In genomic region chr10:92142949-92143348, GRCh38 we compare ENCODE assay signal across 14 cellular contexts.
DNase-seq lines count a peak whose midpoint lies in the region; ATAC-seq and TF ChIP-seq lines count a peak whose summit lies in the region.
"Had no signal": no experiment of that assay in that cellular context is flagged by ENCODE, and none has a peak within 500 bp of the region (broad histone marks: within the 10 kb centered on the region; RNA-seq: fewer than 3 reads in every experiment).

No MANE protein-coding gene starts in this region.

- H3K27me3 Mint-ChIP-seq in CD14-positive monocyte (ENCODE audit: low read depth in 3 of 3), result no peaks in the 10 kb centered on the region

- no peaks in the 10 kb centered on the region for H3K36me3 ChIP-seq in upper lobe of right lung

- no peaks in the 10 kb centered on the region for H3K9me3 ChIP-seq in upper lobe of right lung

- H3K9me3 Mint-ChIP-seq in CD14-positive monocyte, result peaks cover 0 to 5% (median 0%) of the 10 kb centered on the region in 7 donors

- H3K27ac Mint-ChIP-seq in CD14-positive monocyte, result peak overlapping the region; percentile 82 to 95 (median 91)

- H3K36me3 Mint-ChIP-seq in CD14-positive monocyte, result peaks cover 11 to 21% of the 10 kb centered on the region in 2 donors

- H3K4me3 Mint-ChIP-seq in CD14-positive monocyte, result peak overlapping the region; percentile 53 to 65

- no peak overlapping the region for H3K27ac ChIP-seq in upper lobe of right lung

- intact Hi-C loops in CD14-positive monocyte (cut with micrococcal nuclease), result no loop called here
- intact Hi-C loops in upper lobe of right lung (cut with DNase I), result no loop called here

- H3K4me1 Mint-ChIP-seq in CD14-positive monocyte, result peaks cover 46% of the 10 kb centered on the region

- no peaks in the 10 kb centered on the region for H3K27me3 ChIP-seq in upper lobe of right lung

- ATAC-seq in GM19395 (IDR thresholded peaks at IDR 0.05; ENCODE audit: unreplicated experiment) (peak; percentile 79), HG02938 (IDR thresholded peaks at IDR 0.05; ENCODE audit: unreplicated experiment) (peak; percentile 68), upper lobe of right lung (no peak)
- ATAC-seq: K562 had no signal

- H3K4me3 ChIP-seq in upper lobe of right lung, result no peak overlapping the region
- H3K4me3 ChIP-seq: K562 had no signal

- H3K4me1 ChIP-seq in upper lobe of right lung, result no peaks in the 10 kb centered on the region

- DNase-seq in CD14-positive monocyte (ENCODE audit: low spot score), result no peak
- peak; percentile 75 for DNase-seq in NOMO-1 treated with DMSO at 0.1 percent for 48 hours (lab: John Stamatoyannopoulos, UW; ENCODE audit: unreplicated experiment)
- DNase-seq in upper lobe of right lung, result no peak
- no peak for DNase-seq in kidney tubule cell (ENCODE audit: low spot score)
- DNase-seq in epidermal melanocyte (ENCODE audit: insufficient read length, low spot score), result no peak
- DNase-seq in activated CD4-positive, CD25-positive, alpha-beta regulatory T cell (lab: John Stamatoyannopoulos, UW), result no peak
- DNase-seq: ACHN; activated CD4-positive, CD25-positive, alpha-beta regulatory T cell treated with anti-CD3 and anti-CD28 coated beads, Interleukin-2, amount 50 U/mL, for 72 hours; amniotic stem cell; NCI-H82; stimulated activated CD8-positive, alpha-beta memory T cell treated with anti-CD3 and anti-CD28 coated beads, Interleukin-4, amount 100 ng/mL, for 48 hours had no signal

- TF ChIP-seq CTCF in CD14-positive monocyte (IDR thresholded peaks at IDR 0.05), result no peak
- TF ChIP-seq CTCF in upper lobe of right lung (IDR thresholded peaks at IDR 0.05), result no peak
